21 cellular contexts compared by ENCODE assay signal in the genomic region with DNA sequence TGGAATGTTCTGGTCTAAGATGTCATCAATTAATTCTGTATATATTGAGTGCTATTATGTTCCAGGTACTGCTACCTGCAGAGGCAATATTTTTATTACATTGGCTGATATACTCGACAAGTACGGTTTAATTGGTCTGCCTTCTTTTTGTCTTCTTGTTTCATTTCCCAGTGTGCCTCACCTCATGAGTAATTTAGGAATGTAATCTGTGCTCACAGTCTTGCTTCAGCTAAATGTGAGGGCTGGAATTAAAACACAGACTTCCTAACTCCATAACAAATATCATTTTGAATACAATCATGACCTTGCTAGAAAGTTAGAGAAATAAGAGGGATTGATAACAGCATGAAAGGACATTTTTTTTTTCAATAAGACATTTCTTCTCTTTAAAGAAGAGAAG. TPM values are rescaled to one million over a fixed set of nuclear protein-coding genes. Genes with fewer than 3 reads are reported as not detected.
"Had no signal": no experiment of that assay in that cellular context is flagged by ENCODE, and none has a peak within 500 bp of the region (broad histone marks: within the 10 kb centered on the region; RNA-seq: fewer than 3 reads in every experiment).

No MANE protein-coding gene starts in this region.

- H3K4me1 ChIP-seq: SJSA1 had no signal

- H3K27me3 ChIP-seq: SJSA1 had no signal

- DNase-seq: KBM-7, NCI-H1092, NCI-H1105 treated with DMSO at 0.1 percent for 48 hours, NCI-H1417 treated with DMSO at 0.1 percent for 48 hours, NCI-H146, NCI-H1694 treated with DMSO at 0.1 percent for 48 hours, NCI-H1930, NCI-H2081, NCI-H2107, NCI-H2227 treated with DMSO at 0.1 percent for 48 hours, NCI-H524, NCI-H526 treated with DMSO at 0.1 percent for 48 hours, NCI-H774, Right ventricle myocardium superior, RPMI8226, SIG-M5 had no signal

- H3K9me3 ChIP-seq: SJSA1 had no signal

- H3K36me3 ChIP-seq: SJSA1 had no signal

- H3K27ac ChIP-seq: SJSA1, SK-N-MC had no signal

- FAIRE-seq: RCC 7860 had no signal

- H3K4me3 ChIP-seq: SJSA1, SK-N-MC had no signal

RNA-seq across cellular contexts. Expression of a gene that starts 20.1 kb away (rescaled TPM):
- total RNA-seq: LHCN-M2, NCI-H460, SJSA1 had no signal
